ENCODE assay signal across 1 cellular context in the genomic region with DNA sequence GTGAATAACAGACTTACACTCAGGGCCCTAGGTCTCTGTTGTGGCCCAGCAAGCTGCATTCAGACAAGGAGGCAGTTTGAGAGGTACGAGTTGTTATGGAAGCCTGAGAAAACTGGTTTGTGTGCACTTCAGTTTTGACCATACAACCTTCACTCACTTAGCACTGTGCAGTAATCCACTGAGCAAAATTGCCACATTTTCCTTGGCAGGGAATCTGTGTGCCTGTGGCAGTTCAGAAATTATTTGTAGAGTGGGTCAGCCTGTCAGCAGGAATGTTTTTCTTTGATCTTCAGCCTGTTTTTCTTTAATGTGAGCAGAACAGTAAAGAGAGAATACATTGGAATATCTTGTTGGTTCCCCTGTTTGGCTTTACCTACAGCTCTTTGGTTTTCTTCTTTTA.
A peak's percentile ranks its signal among the peaks of the same experiment; 100 is the strongest.
TF ChIP-seq lines count a peak whose summit lies in the region.

No MANE protein-coding gene starts in this region.

TF ChIP-seq in IMR-90, 13 proteins besides CTCF, POLR2A, EP300 and RAD21:
- no peak for TF ChIP-seq SMC3 (IDR thresholded peaks at IDR 0.05; ENCODE audit: low read depth, low read length)
- no peak for TF ChIP-seq MAFK (IDR thresholded peaks at IDR 0.05; ENCODE audit: low read depth, low read length)
- peak; percentile 70 for TF ChIP-seq CEBPB (IDR thresholded peaks at IDR 0.05; ENCODE audit: low read depth, low read length)
